8 cellular contexts compared by ENCODE assay signal in the genomic region with DNA sequence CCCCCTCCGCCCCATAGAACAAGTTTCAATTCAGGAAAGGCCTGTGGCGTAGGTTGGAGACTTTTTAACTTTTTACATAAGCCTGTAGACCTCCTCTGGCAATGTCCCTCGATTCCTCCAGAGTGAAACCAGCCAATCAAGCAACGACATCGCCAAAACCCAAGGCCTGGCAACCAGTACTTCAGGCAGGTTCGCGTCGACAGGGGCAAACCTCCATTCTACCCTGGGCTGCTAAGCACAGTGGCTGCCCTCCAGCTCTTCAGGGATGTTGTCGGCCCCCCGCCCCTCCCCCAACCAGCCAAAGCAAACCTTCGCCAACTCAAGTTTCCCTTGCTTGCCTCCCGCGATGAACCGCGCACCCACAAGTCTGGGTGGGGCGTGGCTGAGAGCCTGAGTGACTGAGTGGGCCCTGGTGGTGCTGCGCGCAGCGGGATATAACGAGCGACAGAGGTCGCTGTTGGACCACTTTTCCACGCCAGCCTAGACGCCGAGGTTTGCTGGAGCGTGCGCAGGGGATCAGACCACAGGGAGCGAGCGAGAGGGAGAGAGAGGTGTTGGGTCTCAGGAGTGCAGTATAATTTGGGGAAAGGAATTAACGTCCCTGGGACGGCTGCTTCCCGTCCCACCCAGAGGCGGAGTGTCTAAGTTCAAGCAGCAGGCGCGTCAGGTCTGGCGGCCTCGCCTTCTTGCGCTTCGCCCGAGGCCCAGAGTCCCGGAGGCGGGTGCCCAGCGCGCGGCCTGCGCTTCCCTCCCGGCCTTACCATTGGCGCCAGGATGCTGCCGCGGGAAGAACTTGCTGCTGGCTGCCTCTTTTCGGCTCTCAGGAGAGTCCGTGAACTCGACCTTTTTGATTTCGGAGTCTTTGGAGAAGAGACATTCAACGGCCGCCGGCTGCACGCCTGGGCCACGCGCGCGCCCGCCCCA. TPM values are rescaled to one million over a fixed set of nuclear protein-coding genes. Genes with fewer than 3 reads are reported as not detected.
DNase-seq lines count a peak whose midpoint lies in the region; ATAC-seq and TF ChIP-seq lines count a peak whose summit lies in the region.

No MANE protein-coding gene starts in this region.

- peak; percentile 87 for ATAC-seq in GM19328 (IDR thresholded peaks at IDR 0.05; ENCODE audit: unreplicated experiment)
- peak; percentile 97 for ATAC-seq in HG03439 (IDR thresholded peaks at IDR 0.05; ENCODE audit: unreplicated experiment)

- peaks cover 28% of the 10 kb centered on the region for H3K36me3 ChIP-seq in skeletal muscle satellite cell (ENCODE audit: insufficient read depth, low read length)

- H3K4me3 Mint-ChIP-seq in brain: peak overlapping the region; percentile 82 to 89 (median 85)

- H3K27me3 Mint-ChIP-seq in brain: peaks cover 99% of the 10 kb centered on the region

- peaks cover 21% of the 10 kb centered on the region for H3K36me3 Mint-ChIP-seq in brain

- peaks cover 47% of the 10 kb centered on the region for H3K4me1 Mint-ChIP-seq in brain

- peaks cover 12% of the 10 kb centered on the region for H3K4me1 ChIP-seq in skeletal muscle satellite cell (ENCODE audit: control insufficient read depth, insufficient read depth, low read length)

- DNase-seq in DMS 273 treated with DMSO at 0.1 percent for 48 hours (lab: John Stamatoyannopoulos, UW): peak; percentile 21
- peak; percentile 71 for DNase-seq in NOMO-1 treated with DMSO at 0.1 percent for 48 hours (lab: John Stamatoyannopoulos, UW; ENCODE audit: unreplicated experiment)
- peak; percentile 75 for DNase-seq in iPS-NIHi11 (ENCODE audit: low spot score)
- no peak for DNase-seq in NCI-H2107 (lab: John Stamatoyannopoulos, UW)

- peak overlapping the region; percentile 1 to 88 (median 75) for H3K27ac Mint-ChIP-seq in brain

- no peak overlapping the region for H3K4me3 ChIP-seq in skeletal muscle satellite cell (ENCODE audit: low read length)

- peaks cover 0 to 16% (median 3%) of the 10 kb centered on the region in 5 experiments for H3K9me3 Mint-ChIP-seq in brain

- H3K9ac ChIP-seq in skeletal muscle satellite cell (ENCODE audit: low read depth, low read length): no peak overlapping the region

- H3K27me3 ChIP-seq in skeletal muscle satellite cell (ENCODE audit: control insufficient read depth, insufficient read depth, low read length): no peaks in the 10 kb centered on the region

- H3K9me3 ChIP-seq in skeletal muscle satellite cell (replicated peaks; ENCODE audit: low read length): no peaks in the 10 kb centered on the region

- peak; percentile 98 for TF ChIP-seq CTCF in brain (conservative IDR thresholded peaks at IDR 0.05)

- H3K4me2 ChIP-seq in skeletal muscle satellite cell (ENCODE audit: low read length): peak overlapping the region; percentile 29

RNA-seq across cellular contexts. Expression of a gene that starts 9.0 kb away (rescaled TPM):
- not detected for polyA plus RNA-seq in brain (ENCODE audit: insufficient read depth, low read depth, low replicate concordance)
- total RNA-seq in skeletal muscle satellite cell (2012; rRNA removed): 1.0 and 7.6 TPM in 2 replicates
